Comparison of ENCODE assay signal across 8 cellular contexts in genomic region chr10:101067356-101068083, GRCh38. TPM values are rescaled to one million over a fixed set of nuclear protein-coding genes. Genes with fewer than 3 reads are reported as not detected.
A peak's percentile ranks its signal among the peaks of the same experiment; 100 is the strongest.
DNase-seq lines count a peak whose midpoint lies in the region; ATAC-seq and TF ChIP-seq lines count a peak whose summit lies in the region.

No MANE protein-coding gene starts in this region.

- peak in 1 of 2 donors; percentile 12 for TF ChIP-seq POLR2A in thyroid gland (IDR thresholded peaks at IDR 0.05)

- H3K4me1 ChIP-seq in A673 (ENCODE audit: insufficient read depth, low read length, poor library complexity, severe bottlenecking): peaks cover 42% of the 10 kb centered on the region
- peaks cover 26 to 34% of the 10 kb centered on the region in 2 donors for H3K4me1 ChIP-seq in thyroid gland

- intact Hi-C loops in A673 (cut with micrococcal nuclease; ENCODE audit: unreplicated experiment) (loop anchor here (1.0 to 2.0 kb wide), 2 partner anchors 7 to 21 kb away; no protein-coding TSS in a partner anchor), thyroid gland (cut with DNase I) (loop anchor here (5.0 kb wide), 1 partner anchor 35 kb away; the partner anchor contains the start of genes PDZD7 and SFXN3)

- H3K27me3 Mint-ChIP-seq in activated naive CD4-positive, alpha-beta T cell treated with anti-CD3 and anti-CD28 coated beads, Interleukin-2, amount 50 U/mL, for 24 hours: peaks cover 28% of the 10 kb centered on the region
- H3K27me3 Mint-ChIP-seq in glutamatergic neuron (ENCODE audit: unreplicated experiment) (peaks cover 17% of the 10 kb centered on the region), osteocyte (ENCODE audit: unreplicated experiment) (peaks cover 5% of the 10 kb centered on the region)

- peak overlapping the region; percentile 32 for H3K9ac ChIP-seq in SK-N-MC (ENCODE audit: insufficient read length)

- BruUV-seq in A673 (replicated peaks; lab: Mats Ljungman, UMichigan): no TSS peak

- no peaks in the 10 kb centered on the region for H3K9me3 Mint-ChIP-seq in activated naive CD4-positive, alpha-beta T cell treated with anti-CD3 and anti-CD28 coated beads, Interleukin-2, amount 50 U/mL, for 24 hours
- H3K9me3 Mint-ChIP-seq in glutamatergic neuron (ENCODE audit: unreplicated experiment) (no peaks in the 10 kb centered on the region), osteocyte (ENCODE audit: unreplicated experiment) (no peaks in the 10 kb centered on the region)

- POLR2A ChIA-PET in A673 (lab: Charles Lee; ENCODE audit: low non-redundant PET): interaction anchor here (0.6 kb wide), 1 partner anchor 278 kb away, joined by 3 read pairs; no protein-coding TSS in a partner anchor

- H3K4me3 ChIP-seq in A673 (ENCODE audit: low read depth, low read length, poor library complexity, severe bottlenecking) (peak overlapping the region; percentile 58), LNCaP clone FGC (ENCODE audit: low read depth, low read length) (peak overlapping the region; percentile 53), SK-N-MC (peak overlapping the region; percentile 77), thyroid gland (replicated peaks in 1 of 3) (peak overlapping the region; percentile 15 to 51 (median 22))

- H3K4me1 Mint-ChIP-seq in activated naive CD4-positive, alpha-beta T cell treated with anti-CD3 and anti-CD28 coated beads, Interleukin-2, amount 50 U/mL, for 24 hours: peaks cover 22% of the 10 kb centered on the region
- H3K4me1 Mint-ChIP-seq in glutamatergic neuron (ENCODE audit: low read depth, unreplicated experiment): peaks cover 8% of the 10 kb centered on the region
- peaks cover 36% of the 10 kb centered on the region for H3K4me1 Mint-ChIP-seq in osteocyte (ENCODE audit: unreplicated experiment)

- CTCF ChIA-PET in A673 (lab: Charles Lee): interaction anchor here (0.7 to 1.6 kb wide), 5 partner anchors 17 to 73 kb away, joined by 3 to 5 read pairs (median 3); no protein-coding TSS in a partner anchor

- H3K36me3 ChIP-seq in A673 (ENCODE audit: insufficient read depth, low read length, poor library complexity, severe bottlenecking) (no peaks in the 10 kb centered on the region), SK-N-MC (ENCODE audit: insufficient read depth, low read length) (no peaks in the 10 kb centered on the region), thyroid gland (no peaks in the 10 kb centered on the region)

- peak overlapping the region; percentile 84 for H3K4me3 Mint-ChIP-seq in activated naive CD4-positive, alpha-beta T cell treated with anti-CD3 and anti-CD28 coated beads, Interleukin-2, amount 50 U/mL, for 24 hours
- peak overlapping the region; percentile 87 for H3K4me3 Mint-ChIP-seq in glutamatergic neuron (ENCODE audit: unreplicated experiment)
- peak overlapping the region; percentile 87 for H3K4me3 Mint-ChIP-seq in osteocyte (ENCODE audit: unreplicated experiment)

- no peaks in the 10 kb centered on the region for H3K36me3 Mint-ChIP-seq in activated naive CD4-positive, alpha-beta T cell treated with anti-CD3 and anti-CD28 coated beads, Interleukin-2, amount 50 U/mL, for 24 hours
- no peaks in the 10 kb centered on the region for H3K36me3 Mint-ChIP-seq in glutamatergic neuron (ENCODE audit: unreplicated experiment)
- H3K36me3 Mint-ChIP-seq in osteocyte (ENCODE audit: unreplicated experiment): no peaks in the 10 kb centered on the region

- ATAC-seq in GM18861 (IDR thresholded peaks at IDR 0.05; ENCODE audit: unreplicated experiment): peak; percentile 49

- H3K27ac ChIP-seq in A673 (ENCODE audit: low read depth, low read length, poor library complexity, severe bottlenecking) (peak overlapping the region; percentile 73), SK-N-MC (no peak overlapping the region), thyroid gland (peak overlapping the region in 2 of 3 donors; percentile 22 to 56)

- H3K27ac Mint-ChIP-seq in activated naive CD4-positive, alpha-beta T cell treated with anti-CD3 and anti-CD28 coated beads, Interleukin-2, amount 50 U/mL, for 24 hours: no peak overlapping the region
- H3K27ac Mint-ChIP-seq in glutamatergic neuron (ENCODE audit: unreplicated experiment) (no peak overlapping the region), osteocyte (ENCODE audit: unreplicated experiment) (peak overlapping the region; percentile 85)

- H3K9me3 ChIP-seq in A673 (ENCODE audit: low read depth, low read length, poor library complexity, severe bottlenecking) (no peaks in the 10 kb centered on the region), SK-N-MC (ENCODE audit: low read depth, low read length) (no peaks in the 10 kb centered on the region), thyroid gland (no peaks in the 10 kb centered on the region)

- peak; percentile 91 for DNase-seq in A673 (ENCODE audit: low spot score)
- peak; percentile 37 for DNase-seq in LNCaP clone FGC (ENCODE audit: low read depth)
- DNase-seq in SK-N-MC (ENCODE audit: low read depth, low spot score): no peak
- peak; percentile 81 for DNase-seq in glutamatergic neuron
- DNase-seq in osteocyte (ENCODE audit: extremely low spot score, unreplicated experiment): peak; percentile 94
- peak; percentile 76 to 78 for DNase-seq in thyroid gland

- peak; percentile 81 for TF ChIP-seq CTCF in A673 (conservative IDR thresholded peaks at IDR 0.05; ENCODE audit: low read depth, low read length)
- TF ChIP-seq CTCF in LNCaP clone FGC (IDR thresholded peaks at IDR 0.05; ENCODE audit: control insufficient read depth, extremely low read depth, insufficient read depth): peak; percentile 63
- TF ChIP-seq CTCF in glutamatergic neuron (IDR thresholded peaks at IDR 0.05; ENCODE audit: partially characterized antibody, unreplicated experiment): peak; percentile 88
- TF ChIP-seq CTCF in osteocyte (IDR thresholded peaks at IDR 0.05): peak; percentile 89
- TF ChIP-seq CTCF in thyroid gland (IDR thresholded peaks at IDR 0.05): peak; percentile 62 to 88 (median 86)

- 0 to 1% methylated on average over 21 to 32 of the region's 43 CpGs for WGBS in thyroid gland, 2 donors

- no peaks in the 10 kb centered on the region for H3K27me3 ChIP-seq in A673 (replicated peaks; ENCODE audit: insufficient read depth, low read depth, low read length, poor library complexity)
- H3K27me3 ChIP-seq in thyroid gland: no peaks in the 10 kb centered on the region

RNA-seq across cellular contexts. Expression of gene KAZALD1, which starts 5.7 kb away (rescaled TPM):
- total RNA-seq in A673 (2021): 12.5 and 19.2 TPM in 2 replicates
- 0.59 TPM for total RNA-seq in glutamatergic neuron (ENCODE audit: unreplicated experiment)
- 43.0 and 49.0 TPM in 2 replicates for total RNA-seq in osteocyte
- 1 to 10 TPM; 3.1 to 9.9 (median 6.3) TPM for total RNA-seq in thyroid gland

RNA-seq across cellular contexts. Expression of gene SFXN3, which starts 36.5 kb away (rescaled TPM):
- total RNA-seq in A673 (2021): 15.5 and 16.9 TPM in 2 replicates
- 5.2 TPM for total RNA-seq in glutamatergic neuron (ENCODE audit: unreplicated experiment)
- total RNA-seq in osteocyte: 78.3 and 81.0 TPM in 2 replicates
- 10 to 100 TPM; 35.8 to 56.8 (median 43.3) TPM for total RNA-seq in thyroid gland

RNA-seq across cellular contexts. Expression of gene PDZD7, which starts 36.6 kb away (rescaled TPM):
- total RNA-seq in A673 (2021) (0.26 and 0.30 TPM in 2 replicates), glutamatergic neuron (ENCODE audit: unreplicated experiment) (1.5 TPM), osteocyte (1.9 and 2.1 TPM in 2 replicates), thyroid gland (1 to 10 TPM in 1 of 4 donors, under 1 TPM in 3; 0.24 to 1.1 (median 0.69) TPM)

Comparison
In these comparisons a context has a peak if more than half of its experiments do, and no peak if none do; other contexts are left out.
1. H3K4me3 ChIP-seq: peak in every context shown above with its lines; median percentile 77 in SK-N-MC; 58 in A673; 53 in LNCaP clone FGC; 22 in thyroid gland.